ENCODE assay signal across 9 cellular contexts in the genomic region with DNA sequence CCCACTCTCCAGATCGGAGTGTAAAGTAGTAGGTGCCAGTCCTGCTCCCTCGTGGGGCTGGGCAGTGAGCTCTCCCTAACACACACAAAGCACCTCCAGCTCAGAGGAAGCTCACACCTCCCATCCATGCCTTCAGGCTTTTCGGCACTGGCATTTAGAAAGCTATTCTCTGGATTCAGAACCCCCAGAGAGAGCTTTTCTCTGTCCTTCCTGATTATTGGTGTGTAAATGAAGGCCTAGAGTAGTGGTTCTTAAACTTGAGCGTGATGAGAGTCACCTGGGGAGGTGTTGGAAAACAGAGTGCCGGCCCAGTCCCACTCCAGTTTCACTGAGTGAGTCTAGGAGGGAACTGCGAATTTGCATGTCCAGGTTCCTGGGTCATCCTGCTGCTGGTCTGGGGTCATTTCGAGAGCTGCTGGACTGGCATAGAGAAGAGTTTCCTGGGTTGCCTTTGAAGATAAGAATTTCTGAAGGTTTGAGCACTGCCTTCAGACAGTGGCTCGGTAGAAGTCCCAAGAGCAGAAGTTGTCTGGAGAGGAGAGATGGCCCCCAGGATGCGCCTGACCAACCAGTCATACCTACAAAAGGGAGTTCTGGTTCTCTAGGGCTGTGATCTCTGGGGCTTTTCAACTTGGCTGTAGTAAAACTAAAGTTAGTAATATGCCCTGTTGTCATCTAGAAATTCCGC. TPM values are rescaled to one million over a fixed set of nuclear protein-coding genes. Genes with fewer than 3 reads are reported as not detected.
DNase-seq lines count a peak whose midpoint lies in the region; ATAC-seq and TF ChIP-seq lines count a peak whose summit lies in the region.
"Had no signal": no experiment of that assay in that cellular context is flagged by ENCODE, and none has a peak within 500 bp of the region (broad histone marks: within the 10 kb centered on the region; RNA-seq: fewer than 3 reads in every experiment).

No MANE protein-coding gene starts in this region.

- in situ Hi-C loops in G401 (cut with HindIII; ENCODE audit: low sequenced_read_pairs): no loop called here

- H3K36me3 ChIP-seq in right atrium auricular region: no peaks in the 10 kb centered on the region
- H3K36me3 ChIP-seq in esophagus muscularis mucosa: peaks cover 0 to 30% (median 13%) of the 10 kb centered on the region in 4 donors
- H3K36me3 ChIP-seq in neural progenitor cell: no peaks in the 10 kb centered on the region
- H3K36me3 ChIP-seq in aorta (ENCODE audit: control insufficient read depth in 1 of 2, insufficient read depth in 2 of 2, low read length in 1 of 2): no peaks in the 10 kb centered on the region
- H3K36me3 ChIP-seq in psoas muscle (ENCODE audit: insufficient read depth in 1 of 2, low read depth in 1 of 2): no peaks in the 10 kb centered on the region

- H3K9me3 ChIP-seq in right atrium auricular region (no peaks in the 10 kb centered on the region), esophagus muscularis mucosa (no peaks in the 10 kb centered on the region), neural progenitor cell (ENCODE audit: low read depth) (no peaks in the 10 kb centered on the region), aorta (ENCODE audit: control insufficient read depth, low read length) (no peaks in the 10 kb centered on the region), psoas muscle (no peaks in the 10 kb centered on the region)

- H3K4me3 Mint-ChIP-seq in neural progenitor cell: no peak overlapping the region

- no peak for ATAC-seq in Right ventricle myocardium inferior
- no peak for ATAC-seq in aorta (ENCODE audit: low FRiP score)
- ATAC-seq in psoas muscle: no peak
- ATAC-seq in HG02973 (IDR thresholded peaks at IDR 0.05; ENCODE audit: unreplicated experiment): no peak

- no peaks in the 10 kb centered on the region for H3K36me3 Mint-ChIP-seq in neural progenitor cell

- no peaks in the 10 kb centered on the region for H3F3A ChIP-seq in neural progenitor cell (ENCODE audit: low read depth)

- H3K4me1 ChIP-seq in right atrium auricular region (peaks cover 0 to 55% of the 10 kb centered on the region in 2 donors), esophagus muscularis mucosa (peaks cover 88 to 100% (median 99%) of the 10 kb centered on the region in 4 donors), neural progenitor cell (peaks cover 7% of the 10 kb centered on the region), aorta (ENCODE audit: control insufficient read depth in 1 of 2, insufficient read depth in 2 of 2, low read length in 2 of 2) (peaks cover 7 to 13% of the 10 kb centered on the region in 2 donors), psoas muscle (peaks cover 3% of the 10 kb centered on the region)

- H2AFZ ChIP-seq in neural progenitor cell (replicated peaks): no peak overlapping the region

- peak overlapping the region; percentile 63 for H3K27ac Mint-ChIP-seq in neural progenitor cell

- 68% methylated on average over 8 of the region's 10 CpGs for WGBS in esophagus muscularis mucosa
- 38 to 42% methylated on average over 10 of the region's 10 CpGs for whole genome bisulfite sequencing in aorta, 2 donors
- WGBS in psoas muscle, 3 donors: 79 to 82% (median 81%) methylated on average over 10 of the region's 10 CpGs

- no peak overlapping the region for H3K9ac ChIP-seq in neural progenitor cell

- H3K9me3 Mint-ChIP-seq in neural progenitor cell: no peaks in the 10 kb centered on the region

- no peak for TF ChIP-seq EP300 in esophagus muscularis mucosa (IDR thresholded peaks at IDR 0.05)

- intact Hi-C loops in Right ventricle myocardium inferior (cut with DNase I) (no loop called here), esophagus muscularis mucosa (cut with DNase I) (no loop called here), aorta (cut with DNase I) (no loop called here), psoas muscle (cut with DNase I) (no loop called here)

- H4K20me1 ChIP-seq in neural progenitor cell (ENCODE audit: low read depth): no peaks in the 10 kb centered on the region

- no peak for DNase-seq in right atrium auricular region (ENCODE audit: low spot score)
- no peak for DNase-seq in Right ventricle myocardium inferior (ENCODE audit: missing footprints)
- no peak for DNase-seq in esophagus muscularis mucosa (ENCODE audit: extremely low spot score)
- DNase-seq in neural progenitor cell (ENCODE audit: low spot score): no peak
- DNase-seq in aorta: no peak
- DNase-seq in psoas muscle: no peak
- DNase-seq in G401 (ENCODE audit: low spot score): no peak
- DNase-seq: activated CD8-positive, alpha-beta memory T cell treated with anti-CD3 and anti-CD28 coated beads for 24 hours had no signal

- H3K4me3 ChIP-seq in right atrium auricular region: no peak overlapping the region
- peak overlapping the region in 2 of 4 donors; percentile 14 to 24 for H3K4me3 ChIP-seq in esophagus muscularis mucosa
- no peak overlapping the region for H3K4me3 ChIP-seq in neural progenitor cell
- H3K4me3 ChIP-seq in aorta (ENCODE audit: low read length in 2 of 2): no peak overlapping the region
- H3K4me3 ChIP-seq in psoas muscle: no peak overlapping the region

- H3K27me3 ChIP-seq in right atrium auricular region: no peaks in the 10 kb centered on the region
- H3K27me3 ChIP-seq in esophagus muscularis mucosa: no peaks in the 10 kb centered on the region
- no peaks in the 10 kb centered on the region for H3K27me3 ChIP-seq in neural progenitor cell
- no peaks in the 10 kb centered on the region for H3K27me3 ChIP-seq in aorta (ENCODE audit: control insufficient read depth in 1 of 2, insufficient read depth in 2 of 2, low read length in 1 of 2)
- no peaks in the 10 kb centered on the region for H3K27me3 ChIP-seq in psoas muscle (ENCODE audit: insufficient read depth in 3 of 3, low read length in 2 of 3)

- TF ChIP-seq CTCF in right atrium auricular region (IDR thresholded peaks at IDR 0.05): no peak
- TF ChIP-seq CTCF in esophagus muscularis mucosa (IDR thresholded peaks at IDR 0.05): no peak
- TF ChIP-seq CTCF in neural progenitor cell (IDR thresholded peaks at IDR 0.05): no peak
- TF ChIP-seq CTCF in psoas muscle (IDR thresholded peaks at IDR 0.05): no peak

- TF ChIP-seq POLR2A in esophagus muscularis mucosa (IDR thresholded peaks at IDR 0.05; ENCODE audit: low read depth): no peak

- no peak overlapping the region for H3K4me2 ChIP-seq in neural progenitor cell

- peak overlapping the region; percentile 64 to 65 for H3K27ac ChIP-seq in right atrium auricular region
- peak overlapping the region; percentile 94 to 100 (median 98) for H3K27ac ChIP-seq in esophagus muscularis mucosa (replicated peaks in 1 of 4)
- H3K27ac ChIP-seq in neural progenitor cell: no peak overlapping the region
- peak overlapping the region; percentile 84 to 99 for H3K27ac ChIP-seq in aorta (ENCODE audit: low read depth in 1 of 2, low read length in 2 of 2)
- no peak overlapping the region for H3K27ac ChIP-seq in psoas muscle

- H3K27me3 Mint-ChIP-seq in neural progenitor cell (ENCODE audit: insufficient read depth, low read depth): peaks cover 28% of the 10 kb centered on the region

- H3K4me1 Mint-ChIP-seq in neural progenitor cell: peaks cover 55% of the 10 kb centered on the region

- H3K79me2 ChIP-seq in neural progenitor cell (ENCODE audit: low read depth): no peaks in the 10 kb centered on the region

RNA-seq across cellular contexts. Expression of a gene that starts 15.1 kb away (rescaled TPM):
- total RNA-seq in right atrium auricular region (100 to 1,000 TPM; 126 to 230 TPM), Right ventricle myocardium inferior (46.9 TPM), esophagus muscularis mucosa (100 to 1,000 TPM; 349 to 416 (median 399) TPM), neural progenitor cell (ENCODE audit: low replicate concordance) (3.1 and 3.6 TPM in 2 replicates), aorta (100 to 1,000 TPM; 285 to 303 TPM), psoas muscle (10 to 100 TPM; 23.0 to 40.2 (median 30.6) TPM)
- polyA plus RNA-seq in aorta (100 to 1,000 TPM; 267 to 506 TPM), psoas muscle (10 to 100 TPM; 26.1 to 90.9 (median 45.4) TPM)
- total RNA-seq in G401 (2014; rRNA removed; shearing (Covaris generic)): 34.3 and 46.6 TPM in 2 replicates

Comparison
In these comparisons a context has a peak if more than half of its experiments do, and no peak if none do; other contexts are left out.
1. H3K27ac ChIP-seq: peak in right atrium auricular region (2 of 2), esophagus muscularis mucosa (4 of 4) and aorta (2 of 2); none in neural progenitor cell (single experiment) and psoas muscle (single experiment).